In the genomic region with DNA sequence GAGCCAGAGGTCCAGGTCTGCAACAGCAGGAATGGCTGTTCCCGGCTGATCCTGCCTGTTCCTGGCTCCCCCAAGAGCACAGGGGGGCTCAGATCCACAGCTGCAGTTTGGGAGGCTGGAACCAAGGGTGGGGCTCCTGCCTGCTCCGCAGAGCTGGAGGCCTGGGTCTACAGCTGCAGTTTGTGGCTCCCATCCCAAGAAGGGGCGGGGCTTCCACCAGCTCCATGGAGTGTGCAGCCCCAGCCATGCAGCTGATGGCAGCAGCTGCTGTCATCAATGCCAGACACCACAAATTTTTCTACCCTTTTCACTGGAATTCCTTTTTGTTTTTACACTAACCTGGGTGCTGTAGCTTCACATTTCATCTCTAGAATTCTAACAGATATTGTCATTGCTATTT, we compare ENCODE assay signal across 25 cellular contexts.
"Had no signal": no experiment of that assay in that cellular context is flagged by ENCODE, and none has a peak within 500 bp of the region (broad histone marks: within the 10 kb centered on the region; RNA-seq: fewer than 3 reads in every experiment).

No MANE protein-coding gene starts in this region.

- H3K4me1 ChIP-seq: breast epithelium had no signal

- H3K27ac ChIP-seq: breast epithelium had no signal

- H3K36me3 ChIP-seq: breast epithelium had no signal

- ATAC-seq: activated CD8-positive, alpha-beta memory T cell treated with anti-CD3 and anti-CD28 coated beads, Interleukin-2, amount 10 ng/mL, durations not matched to agents 7 days and 5 days; activated T-cell treated with anti-CD3 and anti-CD28 coated beads, Interleukin-2, amount 50 U/mL, for 4 hours; activated T-helper 17 cell treated with anti-CD3 and anti-CD28 coated beads, Interleukin-2, amount 50 U/mL, for 72 hours; Right ventricle myocardium inferior; T-helper 17 cell had no signal

- H3K27me3 ChIP-seq: breast epithelium had no signal

- H3K4me3 ChIP-seq: breast epithelium had no signal

- DNase-seq: activated B cell treated with CpG ODN at 0.5 μM for 24 hours; activated CD4-positive, alpha-beta T cell treated with anti-CD3 and anti-CD28 coated beads for 1 hour; activated CD4-positive, alpha-beta T cell treated with anti-CD3 and anti-CD28 coated beads, Interleukin-2, amount 10 ng/mL, durations not matched to agents 24 days and 14 days; activated CD4-positive, alpha-beta T cell treated with anti-CD3 and anti-CD28 coated beads, Interleukin-2, amount 50 U/mL, for 48 hours; activated CD8-positive, alpha-beta memory T cell treated with anti-CD3 and anti-CD28 coated beads, Interleukin-2, amount 10 ng/mL, durations not matched to agents 7 days and 5 days; activated gamma-delta T cell treated with Interleukin-2 at 50 U/mL for 16 hours; activated naive CD4-positive, alpha-beta T cell treated with anti-CD3 and anti-CD28 coated beads, Interleukin-2, amount 10 ng/mL, durations not matched to agents 7 days and 5 days; activated naive CD8-positive, alpha-beta T cell treated with anti-CD3 and anti-CD28 coated beads for 36 hours; activated T-cell treated with anti-CD3 and anti-CD28 coated beads, Interleukin-2, amount 50 U/mL, for 4 hours; anterior cingulate cortex; caudate nucleus; NCI-H1105 treated with DMSO at 0.1 percent for 48 hours; NCI-H1436 treated with DMSO at 0.1 percent for 48 hours; NCI-H1930; NCI-H2171; NCI-H2227 treated with DMSO at 0.1 percent for 48 hours; NCI-H446 treated with DMSO at 0.1 percent for 48 hours; NCI-H524 treated with DMSO at 0.1 percent for 48 hours; NCI-H748 treated with DMSO at 0.1 percent for 48 hours; RPMI8226; T-helper 17 cell; T-helper 9 cell had no signal
